Comparison of ENCODE assay signal across 8 cellular contexts in genomic region chr2:19901458-19902271, GRCh38. TPM values are rescaled to one million over a fixed set of nuclear protein-coding genes. Genes with fewer than 3 reads are reported as not detected.
DNase-seq lines count a peak whose midpoint lies in the region; ATAC-seq and TF ChIP-seq lines count a peak whose summit lies in the region.

Gene TTC32 (minus strand): TSS chr2:19901983. CDS start chr2:19901854, 129 bp downstream.

- DNase-seq in NCI-H1694 treated with DMSO at 0.1 percent for 48 hours (lab: John Stamatoyannopoulos, UW) (peak; percentile 99), amniotic stem cell (lab: John Stamatoyannopoulos, UW) (peak; percentile 79), left ventricle myocardium superior (peak; percentile 96), prostate gland (ENCODE audit: low spot score) (peak; percentile 90), ureter (ENCODE audit: low spot score) (peak; percentile 94)

- H3K27me3 Mint-ChIP-seq in T-helper 1 cell treated with Interleukin-12 subunit alpha and Interleukin-12 subunit beta and Interleukin-4 antibody, amounts not matched to agents 30 μg/mL and 1 μg/mL, for 36 hours (ENCODE audit: low read depth): peaks cover 15% of the 10 kb centered on the region

- H3K4me3 Mint-ChIP-seq in T-helper 1 cell treated with Interleukin-12 subunit alpha and Interleukin-12 subunit beta and Interleukin-4 antibody, amounts not matched to agents 30 μg/mL and 1 μg/mL, for 36 hours: peak within 1 kb of the TSS; percentile 97

- H3K36me3 Mint-ChIP-seq in T-helper 1 cell treated with Interleukin-12 subunit alpha and Interleukin-12 subunit beta and Interleukin-4 antibody, amounts not matched to agents 30 μg/mL and 1 μg/mL, for 36 hours (ENCODE audit: low read depth): peaks cover 11% of the 10 kb centered on the region

- peak; percentile 82 for TF ChIP-seq POLR2A in prostate gland (IDR thresholded peaks at IDR 0.05)

- H3K27ac Mint-ChIP-seq in T-helper 1 cell treated with Interleukin-12 subunit alpha and Interleukin-12 subunit beta and Interleukin-4 antibody, amounts not matched to agents 30 μg/mL and 1 μg/mL, for 36 hours: peak within 1 kb of the TSS; percentile 98

- peaks cover 12% of the 10 kb centered on the region for H3K4me1 ChIP-seq in prostate gland (replicated peaks)

- H3K9me3 ChIP-seq in prostate gland: no peaks in the 10 kb centered on the region

- TF ChIP-seq CTCF in prostate gland (IDR thresholded peaks at IDR 0.05): peak in 2 of 4 experiments; percentile 9 to 43

- H3K27me3 ChIP-seq in prostate gland (replicated peaks; ENCODE audit: insufficient read depth): no peaks in the 10 kb centered on the region

- ATAC-seq in GM18499 (IDR thresholded peaks at IDR 0.05; ENCODE audit: insufficient read depth, unreplicated experiment) (peak; percentile 55), HG02938 (IDR thresholded peaks at IDR 0.05; ENCODE audit: unreplicated experiment) (peak; percentile 77), left ventricle myocardium superior (peak; percentile 98)

- H3K27ac ChIP-seq in prostate gland: peak within 1 kb of the TSS; percentile 95 to 97

- WGBS in prostate gland: under 1% methylated on average over 68 of the region's 70 CpGs

- intact Hi-C loops in left ventricle myocardium superior (cut with micrococcal nuclease) (no loop called here), prostate gland (cut with DNase I) (no loop called here)

- H3K4me3 ChIP-seq in prostate gland: peak within 1 kb of the TSS; percentile 81 to 96

- peaks cover 31% of the 10 kb centered on the region for H3K4me1 Mint-ChIP-seq in T-helper 1 cell treated with Interleukin-12 subunit alpha and Interleukin-12 subunit beta and Interleukin-4 antibody, amounts not matched to agents 30 μg/mL and 1 μg/mL, for 36 hours (ENCODE audit: low read depth)

- H3K36me3 ChIP-seq in prostate gland: no peaks in the 10 kb centered on the region

- no peaks in the 10 kb centered on the region for H3K9me3 Mint-ChIP-seq in T-helper 1 cell treated with Interleukin-12 subunit alpha and Interleukin-12 subunit beta and Interleukin-4 antibody, amounts not matched to agents 30 μg/mL and 1 μg/mL, for 36 hours

RNA-seq across cellular contexts. Expression of gene TTC32, which starts in this region (rescaled TPM):
- 4.0 TPM for total RNA-seq in left ventricle myocardium superior
- 10 to 100 TPM; 16.6 to 20.6 TPM for total RNA-seq in prostate gland
- total RNA-seq in ureter: 19.3 TPM

Comparison
In these comparisons a context has a peak if more than half of its experiments do, and no peak if none do; other contexts are left out.
1. Peak in every context shown above with its lines: DNase-seq, ATAC-seq, H3K4me3 ChIP-seq and H3K27ac ChIP-seq.